Comparison of ENCODE assay signal across 13 cellular contexts in genomic region chr20:288956-289692, GRCh38. TPM values are rescaled to one million over a fixed set of nuclear protein-coding genes. Genes with fewer than 3 reads are reported as not detected.
A peak's percentile ranks its signal among the peaks of the same experiment; 100 is the strongest.
DNase-seq lines count a peak whose midpoint lies in the region; ATAC-seq and TF ChIP-seq lines count a peak whose summit lies in the region.
"Had no signal": no experiment of that assay in that cellular context is flagged by ENCODE, and none has a peak within 500 bp of the region (broad histone marks: within the 10 kb centered on the region; RNA-seq: fewer than 3 reads in every experiment).

No MANE protein-coding gene starts in this region.

- peak overlapping the region; percentile 76 for H3K27ac ChIP-seq in 22Rv1
- no peak overlapping the region for H3K27ac ChIP-seq in SK-N-MC
- no peak overlapping the region for H3K27ac ChIP-seq in iPS-20b (ENCODE audit: low read length)

- H3K4me3 ChIP-seq in H7 (ENCODE audit: insufficient read depth, low read depth, low read length) (peak overlapping the region; percentile 52; the same call in 1 of the 2 replicates), SK-N-MC (peak overlapping the region; percentile 95), iPS-20b (ENCODE audit: low read length) (peak overlapping the region; percentile 99)

- no peaks in the 10 kb centered on the region for H3K27me3 ChIP-seq in H7 (ENCODE audit: control insufficient read depth, insufficient read depth, low read length)
- H3K27me3 ChIP-seq in iPS-20b (ENCODE audit: insufficient read depth, low read length), result peaks cover 27% of the 10 kb centered on the region

- H3K36me3 ChIP-seq in H7 (replicated peaks; ENCODE audit: control insufficient read depth, insufficient read depth, low read length) (no peaks in the 10 kb centered on the region; the same call in 1 of the 2 replicates), SK-N-MC (ENCODE audit: insufficient read depth, low read length) (no peaks in the 10 kb centered on the region), iPS-20b (ENCODE audit: insufficient read depth, low read depth, low read length) (no peaks in the 10 kb centered on the region)

- no peak for TF ChIP-seq CTCF in 22Rv1 (IDR thresholded peaks at IDR 0.05)

- H3K9ac ChIP-seq in SK-N-MC (ENCODE audit: insufficient read length) (no peak overlapping the region), iPS-20b (ENCODE audit: low read depth, low read length) (peak overlapping the region; percentile 95; the same call in 1 of the 2 replicates)

- DNase-seq in H7, result no peak
- no peak for DNase-seq in SK-N-MC (ENCODE audit: low read depth, low spot score)
- DNase-seq in NCI-H2081 treated with DMSO at 0.1 percent for 48 hours (lab: John Stamatoyannopoulos, UW), result no peak
- no peak for DNase-seq in NCI-H510A (lab: John Stamatoyannopoulos, UW)
- no peak for DNase-seq in OCI-M1 (lab: John Stamatoyannopoulos, UW)
- DNase-seq: activated T-cell treated with anti-CD3 and anti-CD28 coated beads, Interleukin-2, amount 50 U/mL, for 4 hours; C1 segment of cervical spinal cord; cortex of kidney; immature natural killer cell had no signal

- peaks cover 3% of the 10 kb centered on the region; the same call in 1 of the 2 replicates for H3K4me1 ChIP-seq in iPS-20b (ENCODE audit: insufficient read depth, low read length)

- ATAC-seq in HG03469 (IDR thresholded peaks at IDR 0.05; ENCODE audit: unreplicated experiment), result no peak

- H3K9me3 ChIP-seq in SK-N-MC (ENCODE audit: low read depth, low read length) (no peaks in the 10 kb centered on the region), iPS-20b (ENCODE audit: insufficient read depth, low read depth, low read length) (no peaks in the 10 kb centered on the region)

RNA-seq across cellular contexts. Expression of gene C20orf96, which starts 1.4 kb away (rescaled TPM):
- 1.7 and 2.1 TPM in 2 replicates for total RNA-seq in H7 (2014; rRNA removed; shearing (Covaris generic))

RNA-seq across cellular contexts. Expression of gene ZCCHC3, which starts 8.2 kb away (rescaled TPM):
- total RNA-seq in H7 (2014; rRNA removed; shearing (Covaris generic)), result 24.0 and 27.9 TPM in 2 replicates

RNA-seq across cellular contexts. Expression of gene DEFB132, which starts 31.6 kb away (rescaled TPM):
- not detected in 2 replicates for total RNA-seq in H7 (2014; rRNA removed; shearing (Covaris generic))
- total RNA-seq: activated T-cell treated with anti-CD3 and anti-CD28 coated beads, Interleukin-2, amount 50 U/mL, for 4 hours; posterior vena cava had no signal

RNA-seq across cellular contexts. Expression of gene SOX12, which starts 36.2 kb away (rescaled TPM):
- 14.7 and 15.7 TPM in 2 replicates for total RNA-seq in H7 (2014; rRNA removed; shearing (Covaris generic))

RNA-seq across cellular contexts. Expression of gene NRSN2, which starts 57.8 kb away (rescaled TPM):
- total RNA-seq in H7 (2014; rRNA removed; shearing (Covaris generic)), result 31.6 and 48.5 TPM in 2 replicates
